8 cellular contexts compared by ENCODE assay signal in the genomic region with DNA sequence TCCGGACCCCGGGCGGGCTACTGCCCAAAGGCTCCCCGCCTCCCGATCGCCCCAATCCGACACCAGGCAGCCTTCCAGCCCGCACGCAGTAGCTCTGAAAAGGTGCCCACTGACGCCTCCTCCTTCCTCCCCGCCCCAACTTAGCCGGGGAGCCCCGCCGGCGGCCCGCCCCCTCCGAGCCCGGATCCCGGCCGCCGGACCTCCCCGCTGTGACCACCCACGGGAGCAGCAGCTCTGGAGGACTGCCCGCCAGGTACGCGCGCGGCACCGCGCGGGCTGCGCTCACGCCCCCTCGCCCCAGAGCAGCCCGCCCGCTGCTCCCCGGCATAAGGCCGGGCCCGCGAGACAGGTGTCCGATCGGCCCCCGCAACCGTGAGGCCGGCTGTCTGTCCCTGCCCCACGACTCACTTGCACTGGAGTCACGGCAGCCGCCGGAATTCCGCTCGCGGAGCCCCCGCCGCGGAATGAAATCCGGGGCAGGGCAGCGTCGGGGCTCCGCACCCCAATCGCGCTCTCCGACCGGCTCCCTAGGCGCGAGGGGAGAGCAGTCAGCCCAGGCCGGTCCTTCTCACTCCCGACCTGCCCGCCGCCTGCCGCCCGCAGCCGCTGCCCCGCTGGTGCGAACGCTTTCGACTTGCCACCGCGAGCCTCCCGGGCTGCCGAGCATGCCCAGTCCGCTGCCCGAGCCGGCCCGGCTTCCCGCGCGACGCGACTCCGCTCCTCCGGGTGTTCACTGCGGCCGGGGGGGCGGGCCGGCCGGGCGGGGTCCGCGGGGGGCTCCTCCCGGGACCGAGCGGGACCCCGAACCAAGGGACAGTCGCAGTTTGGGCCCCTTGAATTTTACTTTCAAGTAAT. TPM values are rescaled to one million over a fixed set of nuclear protein-coding genes. Genes with fewer than 3 reads are reported as not detected.
A peak's percentile ranks its signal among the peaks of the same experiment; 100 is the strongest.
DNase-seq lines count a peak whose midpoint lies in the region; ATAC-seq and TF ChIP-seq lines count a peak whose summit lies in the region.

SGMS1 (minus strand) TSS at position 658 of the 855 bp plus-strand sequence. CDS start 279,842 bp downstream, outside the sequence.

- no peaks in the 10 kb centered on the region for H3K36me3 ChIP-seq in CD4-positive, alpha-beta memory T cell (ENCODE audit: insufficient read depth, low read length)
- no peaks in the 10 kb centered on the region for H3K36me3 ChIP-seq in esophagus squamous epithelium

- POLR2A ChIA-PET in CD4-positive, alpha-beta memory T cell (lab: Charles Lee; ENCODE audit: partially characterized antibody), result interaction anchor here (0.9 to 6.6 kb wide), 23 partner anchors 10 to 1085 kb away, joined by 3 to 84 read pairs (median 8); partner anchors contain the start of genes ASAH2B, ERCC6 and WASHC2A

- peak within 1 kb of the TSS; percentile 96 to 99 (median 98) for H3K27ac Mint-ChIP-seq in CD4-positive, alpha-beta memory T cell
- peak within 1 kb of the TSS; percentile 96 for H3K27ac Mint-ChIP-seq in activated T-helper 1 cell treated with anti-CD3 and anti-CD28 coated beads, Interleukin-12 subunit alpha, Interleukin-12 subunit beta, Interleukin-2, Interleukin-4 antibody, amounts not matched to agents 30 ng/mL and 10 ng/mL and 1 ng/mL, durations not matched to agents 14 hours and 24 hours and 36 hours

- no peaks in the 10 kb centered on the region for H3K9me3 ChIP-seq in CD4-positive, alpha-beta memory T cell (ENCODE audit: control insufficient read depth in 1 of 2, low read length in 2 of 2)
- no peaks in the 10 kb centered on the region for H3K9me3 ChIP-seq in esophagus squamous epithelium

- no peaks in the 10 kb centered on the region for H3K27me3 ChIP-seq in CD4-positive, alpha-beta memory T cell (ENCODE audit: insufficient read depth, low read length)
- H3K27me3 ChIP-seq in esophagus squamous epithelium, result no peaks in the 10 kb centered on the region

- ATAC-seq in GM19438 (IDR thresholded peaks at IDR 0.05; ENCODE audit: low read depth, unreplicated experiment), result peak; percentile 27
- peak; percentile 28 for ATAC-seq in HG03571 (IDR thresholded peaks at IDR 0.05; ENCODE audit: unreplicated experiment)

- peak in 1 of 4 donors; percentile 71 for TF ChIP-seq POLR2A in esophagus squamous epithelium (IDR thresholded peaks at IDR 0.05)

- peak within 1 kb of the TSS; percentile 93 to 99 (median 96) for H3K4me3 Mint-ChIP-seq in CD4-positive, alpha-beta memory T cell
- H3K4me3 Mint-ChIP-seq in activated T-helper 1 cell treated with anti-CD3 and anti-CD28 coated beads, Interleukin-12 subunit alpha, Interleukin-12 subunit beta, Interleukin-2, Interleukin-4 antibody, amounts not matched to agents 30 ng/mL and 10 ng/mL and 1 ng/mL, durations not matched to agents 14 hours and 24 hours and 36 hours, result peak within 1 kb of the TSS; percentile 89

- peak; percentile 76 to 83 (median 80) for DNase-seq in CD4-positive, alpha-beta memory T cell
- DNase-seq in activated T-helper 1 cell treated with anti-CD3 and anti-CD28 coated beads, Interleukin-12 subunit alpha, Interleukin-12 subunit beta, Interleukin-2, Interleukin-4 antibody, amounts not matched to agents 30 ng/mL and 10 ng/mL and 1 ng/mL, durations not matched to agents 14 hours and 24 hours and 36 hours (ENCODE audit: low spot score), result peak; percentile 80
- DNase-seq in esophagus squamous epithelium (lab: John Stamatoyannopoulos, UW) (peak; percentile 49), myocyte (ENCODE audit: low read depth) (peak; percentile 90)
- DNase-seq in stimulated activated CD8-positive, alpha-beta memory T cell treated with anti-CD3 and anti-CD28 coated beads, Interleukin-7, amount 100 ng/mL, for 48 hours (ENCODE audit: extremely low read depth in 1 of 2, low read depth in 1 of 2), result peak; percentile 68 to 71

- peaks cover 42% of the 10 kb centered on the region for H3K4me1 ChIP-seq in CD4-positive, alpha-beta memory T cell (ENCODE audit: insufficient read depth, low read length)
- H3K4me1 ChIP-seq in esophagus squamous epithelium, result peaks cover 21 to 56% (median 37%) of the 10 kb centered on the region in 3 donors

- H3K4me1 Mint-ChIP-seq in CD4-positive, alpha-beta memory T cell, result peaks cover 27 to 57% (median 36%) of the 10 kb centered on the region in 4 donors
- peaks cover 46% of the 10 kb centered on the region for H3K4me1 Mint-ChIP-seq in activated T-helper 1 cell treated with anti-CD3 and anti-CD28 coated beads, Interleukin-12 subunit alpha, Interleukin-12 subunit beta, Interleukin-2, Interleukin-4 antibody, amounts not matched to agents 30 ng/mL and 10 ng/mL and 1 ng/mL, durations not matched to agents 14 hours and 24 hours and 36 hours (ENCODE audit: low read depth)

- CTCF ChIA-PET in CD4-positive, alpha-beta memory T cell (lab: Charles Lee; ENCODE audit: partially characterized antibody), result interaction anchor here (1.0 to 5.5 kb wide), 8 partner anchors 11 to 347 kb away, joined by 3 to 30 read pairs (median 3); no protein-coding TSS in a partner anchor

- 0% methylated on average over 8 of the region's 104 CpGs; no CpG with 5 or more reads in 1 of the 2 donors for WGBS in esophagus squamous epithelium, 2 donors

- H3K36me3 Mint-ChIP-seq in CD4-positive, alpha-beta memory T cell, result peaks cover 0 to 26% of the 10 kb centered on the region in 2 donors
- peaks cover 3% of the 10 kb centered on the region for H3K36me3 Mint-ChIP-seq in activated T-helper 1 cell treated with anti-CD3 and anti-CD28 coated beads, Interleukin-12 subunit alpha, Interleukin-12 subunit beta, Interleukin-2, Interleukin-4 antibody, amounts not matched to agents 30 ng/mL and 10 ng/mL and 1 ng/mL, durations not matched to agents 14 hours and 24 hours and 36 hours (ENCODE audit: low read depth)

- H3K9me3 Mint-ChIP-seq in CD4-positive, alpha-beta memory T cell, result peaks cover 0 to 4% (median 0%) of the 10 kb centered on the region in 8 donors
- no peaks in the 10 kb centered on the region for H3K9me3 Mint-ChIP-seq in activated T-helper 1 cell treated with anti-CD3 and anti-CD28 coated beads, Interleukin-12 subunit alpha, Interleukin-12 subunit beta, Interleukin-2, Interleukin-4 antibody, amounts not matched to agents 30 ng/mL and 10 ng/mL and 1 ng/mL, durations not matched to agents 14 hours and 24 hours and 36 hours

- peak in 2 of 6 experiments; percentile 9 to 17 for TF ChIP-seq CTCF in esophagus squamous epithelium (IDR thresholded peaks at IDR 0.05)

- no peaks in the 10 kb centered on the region for H3K27me3 Mint-ChIP-seq in CD4-positive, alpha-beta memory T cell
- H3K27me3 Mint-ChIP-seq in activated T-helper 1 cell treated with anti-CD3 and anti-CD28 coated beads, Interleukin-12 subunit alpha, Interleukin-12 subunit beta, Interleukin-2, Interleukin-4 antibody, amounts not matched to agents 30 ng/mL and 10 ng/mL and 1 ng/mL, durations not matched to agents 14 hours and 24 hours and 36 hours (ENCODE audit: insufficient read depth), result peaks cover 2% of the 10 kb centered on the region

- intact Hi-C loops in CD4-positive, alpha-beta memory T cell (cut with micrococcal nuclease), result loop anchor here (1.0 to 10.0 kb wide), 5 partner anchors 19 to 1086 kb away; partner anchors contain the start of genes ASAH2B, ERCC6, PARG and TIMM23B
- intact Hi-C loops in activated T-helper 1 cell treated with anti-CD3 and anti-CD28 coated beads, Interleukin-12 subunit alpha, Interleukin-12 subunit beta, Interleukin-2, Interleukin-4 antibody, amounts not matched to agents 30 ng/mL and 10 ng/mL and 1 ng/mL, durations not matched to agents 14 hours and 24 hours and 36 hours (cut with micrococcal nuclease), result loop anchor here (1.0 to 10.0 kb wide), 8 partner anchors 29 to 1074 kb away; partner anchors contain the start of gene CSTF2T
- intact Hi-C loops in esophagus squamous epithelium (cut with DNase I), result loop anchor here (5.0 to 10.0 kb wide), 2 partner anchors 61 to 199 kb away; no protein-coding TSS in a partner anchor

- peak within 1 kb of the TSS; percentile 93 to 97 for H3K4me3 ChIP-seq in CD4-positive, alpha-beta memory T cell (ENCODE audit: low read length in 2 of 2)
- peak within 1 kb of the TSS; percentile 67 to 95 (median 90) for H3K4me3 ChIP-seq in esophagus squamous epithelium

- peak within 1 kb of the TSS; percentile 99 for H3K27ac ChIP-seq in CD4-positive, alpha-beta memory T cell (ENCODE audit: low read depth, low read length)
- peak within 1 kb of the TSS; percentile 96 to 100 (median 99) for H3K27ac ChIP-seq in esophagus squamous epithelium

TF ChIP-seq in PFSK-1, 5 proteins besides CTCF, POLR2A, EP300 and RAD21:
- no peak for TF ChIP-seq POLR2AphosphoS5 (IDR thresholded peaks at IDR 0.05; ENCODE audit: low read depth, low read length)
- TF ChIP-seq FOXP2 (optimal IDR thresholded peaks at IDR 0.05; ENCODE audit: borderline replicate concordance, extremely low read depth, extremely low read length, insufficient read depth), result peak; percentile 72
- TF ChIP-seq SIN3A (IDR thresholded peaks at IDR 0.05; ENCODE audit: borderline replicate concordance, insufficient read depth, low read length), result no peak

RNA-seq across cellular contexts. Expression of gene SGMS1, which starts in this region (rescaled TPM):
- total RNA-seq in CD4-positive, alpha-beta memory T cell, result 10 to 100 TPM; 28.8 to 33.0 TPM
- polyA plus RNA-seq in CD4-positive, alpha-beta memory T cell, result 10 to 100 TPM in 1 of 2 donors, 1 to 10 TPM in 1; 10.0 to 11.7 TPM
- polyA plus RNA-seq in PFSK-1 (2012; ENCODE audit: insufficient read length, low read depth), result 2.8 TPM
- 18.2 and 18.6 TPM in 2 replicates for total RNA-seq in activated T-helper 1 cell treated with anti-CD3 and anti-CD28 coated beads, Interleukin-12 subunit alpha, Interleukin-12 subunit beta, Interleukin-2, Interleukin-4 antibody, amounts not matched to agents 30 ng/mL and 10 ng/mL and 1 ng/mL, durations not matched to agents 14 hours and 24 hours and 36 hours
- total RNA-seq in esophagus squamous epithelium, result 10 to 100 TPM; 39.4 to 64.1 (median 54.9) TPM
- 23.7 and 44.0 TPM in 2 replicates for total RNA-seq in myocyte
- 9.9 TPM for polyA plus RNA-seq in myocyte (2012)

Comparison
In these comparisons a context has a peak if more than half of its experiments do, and no peak if none do; other contexts are left out.
1. Peak in every context shown above with its lines: DNase-seq, ATAC-seq, H3K4me3 ChIP-seq and H3K27ac ChIP-seq.